Comparison of ENCODE assay signal across 1 cellular context in the genomic region with DNA sequence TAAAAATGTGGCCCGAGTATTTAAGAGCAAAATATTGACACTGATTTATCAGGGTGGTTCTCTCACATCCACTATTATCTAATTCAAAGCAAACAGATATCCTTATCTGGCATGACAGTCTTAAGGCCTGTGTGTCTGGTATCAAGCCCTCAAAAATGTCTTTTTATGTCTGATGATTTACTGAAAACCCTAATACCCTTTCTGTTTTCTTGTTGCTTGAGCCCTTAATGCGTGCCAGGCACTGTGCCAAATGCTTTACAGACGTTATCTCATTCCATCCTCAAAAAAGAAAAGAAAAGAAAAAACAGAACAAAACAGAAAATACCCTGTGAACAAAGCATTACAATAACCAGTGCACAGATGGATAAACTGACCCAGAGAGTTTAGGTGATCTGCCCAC.
TF ChIP-seq lines count a peak whose summit lies in the region.

No MANE protein-coding gene starts in this region.

TF ChIP-seq in K562, 482 proteins besides CTCF, POLR2A, EP300 and RAD21:
- TF ChIP-seq NFIC (IDR thresholded peaks at IDR 0.05): 0 out of 2 replicates have a peak, but pooled peaks have one; percentile 12
- TF ChIP-seq, protein P1, sequence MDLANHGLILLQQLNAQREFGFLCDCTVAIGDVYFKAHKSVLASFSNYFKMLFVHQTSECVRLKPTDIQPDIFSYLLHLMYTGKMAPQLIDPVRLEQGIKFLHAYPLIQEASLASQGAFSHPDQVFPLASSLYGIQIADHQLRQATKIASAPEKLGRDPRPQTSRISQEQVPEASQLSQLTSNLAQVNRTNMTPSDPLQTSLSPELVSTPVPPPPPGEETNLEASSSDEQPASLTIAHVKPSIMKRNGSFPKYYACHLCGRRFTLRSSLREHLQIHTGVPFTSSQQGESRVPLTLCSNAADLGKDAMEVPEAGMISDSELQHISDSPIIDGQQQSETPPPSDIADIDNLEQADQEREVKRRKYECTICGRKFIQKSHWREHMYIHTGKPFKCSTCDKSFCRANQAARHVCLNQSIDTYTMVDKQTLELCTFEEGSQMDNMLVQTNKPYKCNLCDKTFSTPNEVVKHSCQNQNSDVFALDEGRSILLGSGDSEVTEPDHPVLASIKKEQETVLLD (IDR thresholded peaks at IDR 0.05): no peak
